Comparison of ENCODE assay signal across 1 cellular context in genomic region chr6:35432291-35432690, GRCh38.
TF ChIP-seq lines count a peak whose summit lies in the region.

No MANE protein-coding gene starts in this region.

TF ChIP-seq in IMR-90, 13 proteins besides CTCF, POLR2A, EP300 and RAD21:
- TF ChIP-seq MAZ (IDR thresholded peaks at IDR 0.05; ENCODE audit: borderline replicate concordance, low read depth, low read length) (no peak), BHLHE40 (IDR thresholded peaks at IDR 0.05; ENCODE audit: low read depth, low read length) (no peak), FOS (IDR thresholded peaks at IDR 0.05; ENCODE audit: low read depth, low read length) (no peak), MXI1 (IDR thresholded peaks at IDR 0.05; ENCODE audit: borderline replicate concordance, low read depth, low read length) (no peak)
